1 cellular context compared by ENCODE assay signal in genomic region chr4:5072948-5073347, GRCh38.
A peak's percentile ranks its signal among the peaks of the same experiment; 100 is the strongest.
TF ChIP-seq lines count a peak whose summit lies in the region.

No MANE protein-coding gene starts in this region.

TF ChIP-seq in K562, 482 proteins besides CTCF, POLR2A, EP300 and RAD21:
- TF ChIP-seq SMAD2 (IDR thresholded peaks at IDR 0.05; ENCODE audit: low read depth, low read length) (no peak), ZNF23 (CRISPR knock-in tag; IDR thresholded peaks at IDR 0.05) (no peak), ZNF507 (tag; conservative IDR thresholded peaks at IDR 0.05) (peak; percentile 96), ZNF592 (IDR thresholded peaks at IDR 0.05) (no peak), PCBP2 (IDR thresholded peaks at IDR 0.05; ENCODE audit: low read depth, low read length, poor library complexity, severe bottlenecking) (no peak)
TF ChIP-seq in K562: peak in this region for 1.
